Comparison of ENCODE assay signal across 8 cellular contexts in the genomic region with DNA sequence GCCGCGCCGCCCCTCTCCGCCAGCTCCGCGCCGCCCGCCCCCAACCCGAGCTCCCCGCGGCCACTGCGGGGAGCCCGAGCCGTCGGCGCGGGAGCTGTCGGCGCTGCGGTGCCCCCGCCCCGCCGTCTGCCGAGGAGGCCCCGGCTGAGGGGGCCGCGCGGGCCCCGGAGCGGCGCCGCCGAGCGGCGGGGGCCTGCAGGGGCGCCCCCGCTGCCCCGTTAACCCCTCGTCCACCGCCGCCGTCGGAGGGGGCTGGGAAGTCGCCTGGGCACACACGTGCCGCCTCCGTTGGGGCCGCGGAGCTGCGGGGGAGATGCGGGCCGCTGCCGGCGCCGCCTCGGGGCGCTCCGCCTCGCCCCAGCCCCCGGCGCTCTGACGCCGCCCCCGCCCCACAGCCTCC.
DNase-seq lines count a peak whose midpoint lies in the region; ATAC-seq and TF ChIP-seq lines count a peak whose summit lies in the region.
"Not testable (repeated sequence)": the region's sequence is repeated elsewhere in the genome, so short reads cannot be mapped to it uniquely, and the experiment has no call there.

No MANE protein-coding gene starts in this region.

- CTCF ChIA-PET in BJ (lab: Yijun Ruan, JAX): not testable (repeated sequence)

- POLR2A ChIA-PET in BJ (lab: Charles Lee): interaction anchor here (1.0 kb wide), 1 partner anchor 109 kb away, joined by 3 read pairs; no protein-coding TSS in a partner anchor

- not testable (repeated sequence) for H2AK5ac ChIP-seq in mesenchymal stem cell (ENCODE audit: low read length, severe bottlenecking)

- H4K8ac ChIP-seq in mesenchymal stem cell (ENCODE audit: low read length): not testable (repeated sequence)

- in situ Hi-C loops in astrocyte of the cerebellum (cut with HindIII; ENCODE audit: low sequenced_read_pairs): not testable (repeated sequence)

- peaks cover 76% of the 10 kb centered on the region for H3K27me3 Mint-ChIP-seq in stimulated activated memory B cell treated with anti-CD40 and anti-IgM and Interleukin-4, amounts not matched to agents 10 μg/mL and 1 μg/mL and 100 μg/mL, for 72 hours

- not testable (repeated sequence) for H3K36me3 ChIP-seq in BJ (ENCODE audit: control insufficient read depth, insufficient read depth, low read length); KOPT-K1 (ENCODE audit: insufficient read depth, low read length)
- peaks cover 0 to 13% of the 10 kb centered on the region in 2 experiments for H3K36me3 ChIP-seq in mesenchymal stem cell (ENCODE audit: control insufficient read depth in 1 of 2, insufficient read depth in 2 of 2, low read depth in 1 of 2, low read length in 2 of 2)

- H3K27me3 ChIP-seq in BJ (ENCODE audit: control insufficient read depth, insufficient read depth, low read length) (peaks cover 10% of the 10 kb centered on the region), mesenchymal stem cell (ENCODE audit: control insufficient read depth in 1 of 2, insufficient read depth in 1 of 2, low read length in 2 of 2) (peaks cover 0 to 18% of the 10 kb centered on the region in 2 experiments)

- H2BK15ac ChIP-seq in mesenchymal stem cell (ENCODE audit: low read depth, poor library complexity, severe bottlenecking): peak overlapping the region; percentile 48

- not testable (repeated sequence) for H4K91ac ChIP-seq in mesenchymal stem cell (ENCODE audit: low read length)

- not testable (repeated sequence) for H2AFZ ChIP-seq in mesenchymal stem cell (ENCODE audit: low read depth, low read length)

- H2BK12ac ChIP-seq in mesenchymal stem cell (ENCODE audit: low read length in 2 of 2): not testable (repeated sequence)

- H3K4me2 ChIP-seq in mesenchymal stem cell (ENCODE audit: low read length, poor library complexity, severe bottlenecking): peak overlapping the region; percentile 56

- H3K9me3 Mint-ChIP-seq in stimulated activated memory B cell treated with anti-CD40 and anti-IgM and Interleukin-4, amounts not matched to agents 10 μg/mL and 1 μg/mL and 100 μg/mL, for 72 hours: not testable (repeated sequence)

- H3K14ac ChIP-seq in mesenchymal stem cell (ENCODE audit: low read length in 2 of 2): not testable (repeated sequence)

- H3K23ac ChIP-seq in mesenchymal stem cell (ENCODE audit: low read length in 2 of 2): not testable (repeated sequence)

- H3K79me1 ChIP-seq in mesenchymal stem cell (replicated peaks; ENCODE audit: low read length, poor library complexity, severe bottlenecking): peaks cover 14% of the 10 kb centered on the region

- H3K9me3 ChIP-seq in KOPT-K1 (ENCODE audit: insufficient read depth, low read length, poor library complexity, severe bottlenecking); mesenchymal stem cell (ENCODE audit: control insufficient read depth, low read length): not testable (repeated sequence)

- H3K4me1 ChIP-seq in mesenchymal stem cell (ENCODE audit: control insufficient read depth, insufficient read depth, low read depth, low read length): peaks cover 15% of the 10 kb centered on the region

- H3K27ac Mint-ChIP-seq in stimulated activated memory B cell treated with anti-CD40 and anti-IgM and Interleukin-4, amounts not matched to agents 10 μg/mL and 1 μg/mL and 100 μg/mL, for 72 hours: peak overlapping the region; percentile 88

- ATAC-seq in GM19452 (IDR thresholded peaks at IDR 0.05; ENCODE audit: unreplicated experiment): peak; percentile 24
- peak; percentile 21 for ATAC-seq in stimulated activated memory B cell treated with anti-CD40 and anti-IgM and Interleukin-4, amounts not matched to agents 10 μg/mL and 1 μg/mL and 100 μg/mL, for 72 hours

- H2BK5ac ChIP-seq in mesenchymal stem cell (ENCODE audit: low read depth, low read length, poor library complexity, severe bottlenecking): not testable (repeated sequence)

- peak overlapping the region; percentile 91 for H3K27ac ChIP-seq in KOPT-K1 (ENCODE audit: low read depth, low read length, poor library complexity, severe bottlenecking)
- not testable (repeated sequence) for H3K27ac ChIP-seq in mesenchymal stem cell (ENCODE audit: low read length, poor library complexity, severe bottlenecking)

- not testable (repeated sequence) for DNase-seq in BJ (ENCODE audit: low read depth); astrocyte of the cerebellum (ENCODE audit: low read depth); mesenchymal stem cell
- DNase-seq in T follicular helper cell (ENCODE audit: low read depth): peak; percentile 22
- peak; percentile 8 for DNase-seq in fibroblast of pulmonary artery (ENCODE audit: low read depth)

- H2BK120ac ChIP-seq in mesenchymal stem cell (ENCODE audit: low read depth, low read length): peak overlapping the region; percentile 49

- peak overlapping the region; percentile 62 for H3K9ac ChIP-seq in mesenchymal stem cell (ENCODE audit: low read length)

- H3K4ac ChIP-seq in mesenchymal stem cell (ENCODE audit: low read depth in 1 of 2, low read length in 2 of 2): not testable (repeated sequence)

- TF ChIP-seq CTCF in BJ (IDR thresholded peaks at IDR 0.05; ENCODE audit: insufficient read depth, low read depth, low read length); astrocyte of the cerebellum (IDR thresholded peaks at IDR 0.05; ENCODE audit: low read depth, low read length, missing control alignments); fibroblast of pulmonary artery (IDR thresholded peaks at IDR 0.05; ENCODE audit: low read length, missing control alignments): not testable (repeated sequence)

- H3K4me1 Mint-ChIP-seq in stimulated activated memory B cell treated with anti-CD40 and anti-IgM and Interleukin-4, amounts not matched to agents 10 μg/mL and 1 μg/mL and 100 μg/mL, for 72 hours: peaks cover 52% of the 10 kb centered on the region

- 1% methylated on average over 34 of the region's 64 CpGs for WGBS in mesenchymal stem cell

- H3K36me3 Mint-ChIP-seq in stimulated activated memory B cell treated with anti-CD40 and anti-IgM and Interleukin-4, amounts not matched to agents 10 μg/mL and 1 μg/mL and 100 μg/mL, for 72 hours: not testable (repeated sequence)

- H3K4me3 Mint-ChIP-seq in stimulated activated memory B cell treated with anti-CD40 and anti-IgM and Interleukin-4, amounts not matched to agents 10 μg/mL and 1 μg/mL and 100 μg/mL, for 72 hours: peak overlapping the region; percentile 27

- H3K4me3 ChIP-seq in BJ (ENCODE audit: low read depth, low read length): peak overlapping the region; percentile 55
- H3K4me3 ChIP-seq in astrocyte of the cerebellum (ENCODE audit: low read depth, low read length): peak overlapping the region; percentile 67
- H3K4me3 ChIP-seq in fibroblast of pulmonary artery (replicated peaks; ENCODE audit: low read depth, low read length): peak overlapping the region; percentile 74
- peak overlapping the region in 1 of 2 experiments; percentile 81 for H3K4me3 ChIP-seq in mesenchymal stem cell (ENCODE audit: insufficient read depth in 1 of 2, low read depth in 1 of 2, low read length in 2 of 2)

- H3K18ac ChIP-seq in mesenchymal stem cell (ENCODE audit: low read depth in 1 of 2, low read length in 2 of 2): not testable (repeated sequence)
